Comparison of ENCODE assay signal across 2 cellular contexts in genomic region chr3:171563298-171563697, GRCh38.
TF ChIP-seq lines count a peak whose summit lies in the region.

No MANE protein-coding gene starts in this region.

TF ChIP-seq in HCT116, 20 proteins besides CTCF, POLR2A, EP300 and RAD21:
- TF ChIP-seq SRF (IDR thresholded peaks at IDR 0.05; ENCODE audit: low read depth) (no peak), YY1 (IDR thresholded peaks at IDR 0.05; ENCODE audit: extremely low read depth, insufficient replicate concordance, low read depth, low read length) (no peak), EZH2phosphoT487 (IDR thresholded peaks at IDR 0.05; ENCODE audit: borderline replicate concordance) (no peak), CBX3 (IDR thresholded peaks at IDR 0.05; ENCODE audit: low read depth) (no peak), SIN3A (IDR thresholded peaks at IDR 0.05; ENCODE audit: low read depth) (no peak), SP1 (IDR thresholded peaks at IDR 0.05; ENCODE audit: low read depth) (no peak), EGR1 (IDR thresholded peaks at IDR 0.05; ENCODE audit: low read depth) (no peak), ZFX (IDR thresholded peaks at IDR 0.05) (no peak), TCF7L2 (IDR thresholded peaks at IDR 0.05; ENCODE audit: borderline replicate concordance, extremely low read depth, insufficient read depth, insufficient read length) (no peak), JUND (IDR thresholded peaks at IDR 0.05) (no peak)
- TF ChIP-seq, protein P1, sequence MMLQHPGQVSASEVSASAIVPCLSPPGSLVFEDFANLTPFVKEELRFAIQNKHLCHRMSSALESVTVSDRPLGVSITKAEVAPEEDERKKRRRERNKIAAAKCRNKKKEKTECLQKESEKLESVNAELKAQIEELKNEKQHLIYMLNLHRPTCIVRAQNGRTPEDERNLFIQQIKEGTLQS (IDR thresholded peaks at IDR 0.05): no peak

TF ChIP-seq in H1, 55 proteins besides CTCF, POLR2A, EP300 and RAD21:
- no peak for TF ChIP-seq SAP30 (IDR thresholded peaks at IDR 0.05; ENCODE audit: insufficient read depth, insufficient replicate concordance, low read length)
- TF ChIP-seq BACH1 (IDR thresholded peaks at IDR 0.05; ENCODE audit: low read length): no peak
- no peak for TF ChIP-seq ATF2 (IDR thresholded peaks at IDR 0.05; ENCODE audit: low read length)
- no peak for TF ChIP-seq TBP (IDR thresholded peaks at IDR 0.05; ENCODE audit: low read depth, low read length)
- TF ChIP-seq GABPA (IDR thresholded peaks at IDR 0.05; ENCODE audit: borderline replicate concordance, insufficient read depth, low read length): no peak
TF ChIP-seq in H1: peak in this region for 0.
